Comparison of ENCODE assay signal across 1 cellular context in genomic region chr9:106861585-106862114, GRCh38.
TF ChIP-seq lines count a peak whose summit lies in the region.

No MANE protein-coding gene starts in this region.

TF ChIP-seq in H1, 55 proteins besides CTCF, POLR2A, EP300 and RAD21 (continued from another document):
- TF ChIP-seq ZNF274 (IDR thresholded peaks at IDR 0.05; ENCODE audit: borderline replicate concordance, extremely low read depth, low read length) (no peak), SRF (IDR thresholded peaks at IDR 0.05; ENCODE audit: low read depth, low read length) (no peak), SP2 (IDR thresholded peaks at IDR 0.05; ENCODE audit: low read length) (no peak), KDM1A (IDR thresholded peaks at IDR 0.05; ENCODE audit: borderline replicate concordance, low read length) (no peak), TBP (IDR thresholded peaks at IDR 0.05; ENCODE audit: low read depth, low read length) (no peak), SAP30 (IDR thresholded peaks at IDR 0.05; ENCODE audit: insufficient read depth, insufficient replicate concordance, low read length) (no peak)
TF ChIP-seq in H1: peak in this region for 0.
